ENCODE assay signal across 8 cellular contexts in genomic region chr4:103032575-103032974, GRCh38. TPM values are rescaled to one million over a fixed set of nuclear protein-coding genes. Genes with fewer than 3 reads are reported as not detected.
DNase-seq lines count a peak whose midpoint lies in the region; ATAC-seq, FAIRE-seq and TF ChIP-seq lines count a peak whose summit lies in the region.

No MANE protein-coding gene starts in this region.

- 65% methylated on average over 2 of the region's 2 CpGs for WGBS in A549 (ENCODE audit: missing lambda C conversion rate)

- peak in 1 of 2 experiments; percentile 56 for DNase-seq in A549 (ENCODE audit: low read depth in 1 of 2, low spot score in 1 of 2)
- no peak for DNase-seq in kidney epithelial cell (ENCODE audit: low read depth)
- DNase-seq in epidermal melanocyte (ENCODE audit: insufficient read length, low spot score): no peak
- DNase-seq in activated naive CD8-positive, alpha-beta T cell treated with anti-CD3 and anti-CD28 coated beads, Interleukin-2, amount 50 U/mL, for 24 hours: no peak

- no peak overlapping the region for H3K27ac ChIP-seq in A549

- TF ChIP-seq EP300 in A549 (IDR thresholded peaks at IDR 0.05): no peak

- no peaks in the 10 kb centered on the region for H3K4me1 Mint-ChIP-seq in stimulated activated memory B cell treated with anti-CD40 and anti-IgM and Interleukin-4, amounts not matched to agents 10 μg/mL and 1 μg/mL and 100 μg/mL, for 72 hours
- H3K4me1 Mint-ChIP-seq in activated naive CD8-positive, alpha-beta T cell treated with anti-CD3 and anti-CD28 coated beads, Interleukin-2, amount 50 U/mL, for 24 hours: no peaks in the 10 kb centered on the region

- ATAC-seq in A549 (peak; percentile 83 to 90), HG03175 (IDR thresholded peaks at IDR 0.05; ENCODE audit: unreplicated experiment) (peak; percentile 76), SK-N-SH treated with all-trans-retinoic acid at 6 μM for 48 hours (peak; percentile 81)
- ATAC-seq in stimulated activated memory B cell treated with anti-CD40 and anti-IgM and Interleukin-4, amounts not matched to agents 10 μg/mL and 1 μg/mL and 100 μg/mL, for 72 hours: no peak
- no peak for ATAC-seq in activated naive CD8-positive, alpha-beta T cell treated with anti-CD3 and anti-CD28 coated beads, Interleukin-2, amount 50 U/mL, for 24 hours

- no peaks in the 10 kb centered on the region for H3K36me3 ChIP-seq in kidney epithelial cell (ENCODE audit: control insufficient read depth, insufficient read depth, low read length)

- H3K27me3 Mint-ChIP-seq in stimulated activated memory B cell treated with anti-CD40 and anti-IgM and Interleukin-4, amounts not matched to agents 10 μg/mL and 1 μg/mL and 100 μg/mL, for 72 hours: no peaks in the 10 kb centered on the region
- no peaks in the 10 kb centered on the region for H3K27me3 Mint-ChIP-seq in activated naive CD8-positive, alpha-beta T cell treated with anti-CD3 and anti-CD28 coated beads, Interleukin-2, amount 50 U/mL, for 24 hours

- H3K36me3 Mint-ChIP-seq in stimulated activated memory B cell treated with anti-CD40 and anti-IgM and Interleukin-4, amounts not matched to agents 10 μg/mL and 1 μg/mL and 100 μg/mL, for 72 hours: peaks cover 45% of the 10 kb centered on the region
- peaks cover 23% of the 10 kb centered on the region for H3K36me3 Mint-ChIP-seq in activated naive CD8-positive, alpha-beta T cell treated with anti-CD3 and anti-CD28 coated beads, Interleukin-2, amount 50 U/mL, for 24 hours (ENCODE audit: low read depth)

- no peak overlapping the region for H3K27ac Mint-ChIP-seq in stimulated activated memory B cell treated with anti-CD40 and anti-IgM and Interleukin-4, amounts not matched to agents 10 μg/mL and 1 μg/mL and 100 μg/mL, for 72 hours
- H3K27ac Mint-ChIP-seq in activated naive CD8-positive, alpha-beta T cell treated with anti-CD3 and anti-CD28 coated beads, Interleukin-2, amount 50 U/mL, for 24 hours: no peak overlapping the region

- H3K4me3 Mint-ChIP-seq in stimulated activated memory B cell treated with anti-CD40 and anti-IgM and Interleukin-4, amounts not matched to agents 10 μg/mL and 1 μg/mL and 100 μg/mL, for 72 hours: no peak overlapping the region
- H3K4me3 Mint-ChIP-seq in activated naive CD8-positive, alpha-beta T cell treated with anti-CD3 and anti-CD28 coated beads, Interleukin-2, amount 50 U/mL, for 24 hours: no peak overlapping the region

- no peaks in the 10 kb centered on the region for H3K27me3 ChIP-seq in kidney epithelial cell (ENCODE audit: control insufficient read depth, insufficient read depth, low read length)

- TF ChIP-seq RAD21 in A549 (conservative IDR thresholded peaks at IDR 0.05 in 1 of 2, IDR thresholded peaks at IDR 0.05 in 1 of 2): peak; percentile 41 to 57; a peak in 4 of 5 replicates

- H3K4me2 ChIP-seq in A549: no peak overlapping the region

- no peak for FAIRE-seq in A549 (lab: Jason Lieb, UNC)

- no peaks in the 10 kb centered on the region for H3K4me1 ChIP-seq in A549

- no peaks in the 10 kb centered on the region for H3K9me3 ChIP-seq in A549

- no peak overlapping the region for H3K4me3 ChIP-seq in A549
- H3K4me3 ChIP-seq in kidney epithelial cell (ENCODE audit: low read depth, low read length): no peak overlapping the region

- no peaks in the 10 kb centered on the region for H3K9me3 Mint-ChIP-seq in stimulated activated memory B cell treated with anti-CD40 and anti-IgM and Interleukin-4, amounts not matched to agents 10 μg/mL and 1 μg/mL and 100 μg/mL, for 72 hours
- no peaks in the 10 kb centered on the region for H3K9me3 Mint-ChIP-seq in activated naive CD8-positive, alpha-beta T cell treated with anti-CD3 and anti-CD28 coated beads, Interleukin-2, amount 50 U/mL, for 24 hours

- CTCF ChIA-PET in A549 (lab: Yijun Ruan, JAX): interaction anchor here (1.1 to 1.7 kb wide), 2 partner anchors 13 to 412 kb away, joined by 5 to 6 read pairs; no protein-coding TSS in a partner anchor

- POLR2A ChIA-PET in A549 (lab: Yijun Ruan, JAX): no interaction called here

- no peak for TF ChIP-seq POLR2A in A549 (IDR thresholded peaks at IDR 0.05; ENCODE audit: low read length)

- TF ChIP-seq CTCF in A549 (IDR thresholded peaks at IDR 0.05) (peak; percentile 32; the same call in 2 of the 3 replicates), GM12872 (IDR thresholded peaks at IDR 0.05; ENCODE audit: insufficient read depth, low read depth, low read length) (peak; percentile 69), kidney epithelial cell (IDR thresholded peaks at IDR 0.05; ENCODE audit: insufficient read depth, low read length, poor library complexity, severe bottlenecking) (peak; percentile 72)

TF ChIP-seq in A549, 52 proteins besides CTCF, POLR2A, EP300 and RAD21:
- TF ChIP-seq E2F6 (IDR thresholded peaks at IDR 0.05; ENCODE audit: borderline replicate concordance, low read depth): no peak
- peak; percentile 25; the same call in 1 of the 3 replicates for TF ChIP-seq SMC3 (IDR thresholded peaks at IDR 0.05)
- TF ChIP-seq CBX2 (IDR thresholded peaks at IDR 0.05; ENCODE audit: borderline replicate concordance, low read depth): no peak

TF ChIP-seq in SK-N-SH treated with all-trans-retinoic acid at 6 μM for 48 hours, 23 proteins besides CTCF, POLR2A, EP300 and RAD21:
- no peak for TF ChIP-seq ISL1 (CRISPR knock-in tag; IDR thresholded peaks at IDR 0.05)
- no peak for TF ChIP-seq ZNF565 (CRISPR knock-in tag; conservative IDR thresholded peaks at IDR 0.05; ENCODE audit: low read depth)
TF ChIP-seq in SK-N-SH treated with all-trans-retinoic acid at 6 μM for 48 hours: peak in this region for 0.

RNA-seq across cellular contexts. Expression of gene SLC9B1, which starts 13.1 kb away (rescaled TPM):
- polyA plus RNA-seq in A549 (2011; rRNA removed) (0.28 and 0.39 TPM in 2 replicates), A549 (2017; fragmentation: RNase III; extraction: RNeasy Plus Mini Kit Qiagen cat#74134 plus additional on column Dnase treatment) (0.09 to 0.21 TPM (median 0.16 TPM) in 3 replicates)
- polyA plus RNA-seq in A549 (2012; cell fraction: cytosol; rRNA removed): 0.09 TPM in 1 of 2 replicates, not detected in the other
- polyA plus RNA-seq in A549 (2012; cell fraction: nucleus; rRNA removed): not detected in 2 replicates
- polyA minus RNA-seq in A549 (2011; rRNA and poly(A)+ RNA removed): not detected in 2 replicates
- 0.21 and 4.2 TPM in 2 replicates for total RNA-seq in kidney epithelial cell

RNA-seq across cellular contexts. Expression of gene SLC9B2, which starts 44.0 kb away (rescaled TPM):
- 7.9 and 9.2 TPM in 2 replicates for polyA plus RNA-seq in A549 (2011; rRNA removed)
- 2.9 and 3.8 TPM in 2 replicates for polyA plus RNA-seq in A549 (2012; cell fraction: cytosol; rRNA removed)
- polyA plus RNA-seq in A549 (2012; cell fraction: nucleus; rRNA removed): 2.1 and 3.0 TPM in 2 replicates
- polyA plus RNA-seq in A549 (2017; fragmentation: RNase III; extraction: RNeasy Plus Mini Kit Qiagen cat#74134 plus additional on column Dnase treatment): 6.6 to 7.3 TPM (median 6.6 TPM) in 3 replicates
- 6.0 and 6.7 TPM in 2 replicates for polyA minus RNA-seq in A549 (2011; rRNA and poly(A)+ RNA removed)
- 11.8 and 19.4 TPM in 2 replicates for total RNA-seq in kidney epithelial cell

Comparison
In these comparisons a context has a peak if more than half of its experiments do, and no peak if none do; other contexts are left out.
1. ATAC-seq: peak in A549 (2 of 2), HG03175 (single experiment) and SK-N-SH treated with all-trans-retinoic acid at 6 μM for 48 hours (single experiment); none in stimulated activated memory B cell treated with anti-CD40 and anti-IgM and Interleukin-4, amounts not matched to agents 10 μg/mL and 1 μg/mL and 100 μg/mL, for 72 hours (single experiment) and activated naive CD8-positive, alpha-beta T cell treated with anti-CD3 and anti-CD28 coated beads, Interleukin-2, amount 50 U/mL, for 24 hours (single experiment).
2. Peak in every context shown above with its lines, with median percentiles within 50 percentile points of each other: CTCF ChIP-seq.